Comparison of ENCODE assay signal across 5 cellular contexts in genomic region chr5:133796186-133796585, GRCh38.
"Had no signal": no experiment of that assay in that cellular context is flagged by ENCODE, and none has a peak within 500 bp of the region (broad histone marks: within the 10 kb centered on the region; RNA-seq: fewer than 3 reads in every experiment).

No MANE protein-coding gene starts in this region.

- ATAC-seq: GM23338, K562 had no signal

- H3K4me3 ChIP-seq: GM23338, K562 had no signal

- H3K27ac Mint-ChIP-seq: GM23338, H9 had no signal

- DNase-seq: H9, HCEC 1CT, IMR-90 had no signal

- H3K9me3 Mint-ChIP-seq: GM23338, H9 had no signal

- H3K4me3 Mint-ChIP-seq: GM23338, H9 had no signal
